17 cellular contexts compared by ENCODE assay signal in genomic region chr2:43267393-43267792, GRCh38. TPM values are rescaled to one million over a fixed set of nuclear protein-coding genes. Genes with fewer than 3 reads are reported as not detected.
DNase-seq lines count a peak whose midpoint lies in the region; ATAC-seq and TF ChIP-seq lines count a peak whose summit lies in the region.
"Had no signal": no experiment of that assay in that cellular context is flagged by ENCODE, and none has a peak within 500 bp of the region (broad histone marks: within the 10 kb centered on the region; RNA-seq: fewer than 3 reads in every experiment).

No MANE protein-coding gene starts in this region.

- in situ Hi-C loops in gastrocnemius medialis (cut with MboI; ENCODE audit: low sequenced_read_pairs in 4 of 4): no loop called here

- TF ChIP-seq CTCF in esophagus muscularis mucosa (IDR thresholded peaks at IDR 0.05) (no peak), gastrocnemius medialis (IDR thresholded peaks at IDR 0.05 in 4 of 5, conservative IDR thresholded peaks at IDR 0.05 in 1 of 5) (no peak), vagina (IDR thresholded peaks at IDR 0.05) (no peak)

- peaks cover 54 to 74% (median 71%) of the 10 kb centered on the region in 4 donors for H3K4me1 ChIP-seq in esophagus muscularis mucosa
- H3K4me1 ChIP-seq in gastrocnemius medialis: peaks cover 11 to 55% of the 10 kb centered on the region in 2 donors
- H3K4me1 ChIP-seq in vagina: peaks cover 41% of the 10 kb centered on the region

- H3K36me3 ChIP-seq in esophagus muscularis mucosa (no peaks in the 10 kb centered on the region), gastrocnemius medialis (no peaks in the 10 kb centered on the region), vagina (no peaks in the 10 kb centered on the region)

- no peak overlapping the region for H3K4me3 ChIP-seq in esophagus muscularis mucosa
- H3K4me3 ChIP-seq in gastrocnemius medialis: no peak overlapping the region
- H3K4me3 ChIP-seq in vagina: no peak overlapping the region
- H3K4me3 ChIP-seq: BLaER1 treated with 17β-estradiol and CSF1 and Interleukin-3, amounts not matched to agents 10 nM and 100 nM had no signal

- H3K27me3 ChIP-seq in esophagus muscularis mucosa: no peaks in the 10 kb centered on the region
- H3K27me3 ChIP-seq in gastrocnemius medialis: no peaks in the 10 kb centered on the region
- H3K27me3 ChIP-seq in vagina: no peaks in the 10 kb centered on the region
- H3K27me3 ChIP-seq: BLaER1 treated with 17β-estradiol and CSF1 and Interleukin-3, amounts not matched to agents 10 nM and 100 nM had no signal

- H3K27ac ChIP-seq in esophagus muscularis mucosa (replicated peaks in 1 of 4) (peak overlapping the region; percentile 79 to 85 (median 82)), gastrocnemius medialis (peak overlapping the region; percentile 72 to 88 (median 77)), vagina (peak overlapping the region; percentile 88)

- ATAC-seq in left cardiac atrium (no peak), Right ventricle myocardium inferior (no peak), gastrocnemius medialis (no peak), HG03045 (IDR thresholded peaks at IDR 0.05; ENCODE audit: unreplicated experiment) (no peak)
- ATAC-seq: activated CD4-positive, alpha-beta T cell treated with anti-CD3 and anti-CD28 coated beads for 36 hours; activated T-cell treated with anti-CD3 and anti-CD28 coated beads, Interleukin-2, amount 50 U/mL, for 72 hours; effector memory CD8-positive, alpha-beta T cell had no signal

- DNase-seq in left cardiac atrium (peak; percentile 58), Right ventricle myocardium inferior (ENCODE audit: missing footprints) (no peak), esophagus muscularis mucosa (ENCODE audit: extremely low spot score) (no peak), gastrocnemius medialis (no peak), vagina (ENCODE audit: extremely low spot score in 2 of 2) (no peak), EL (no peak), T1000 (lab: John Stamatoyannopoulos, UW) (no peak)
- DNase-seq: activated CD4-positive, alpha-beta T cell treated with anti-CD3 and anti-CD28 coated beads for 36 hours; activated T-cell treated with anti-CD3 and anti-CD28 coated beads, Interleukin-2, amount 50 U/mL, for 72 hours; effector memory CD8-positive, alpha-beta T cell; GOT3; kidney glomerular epithelial cell; NCI-H1105; NCI-H2029 treated with DMSO at 0.1 percent for 48 hours; nephron progenitor cell had no signal

- no peaks in the 10 kb centered on the region for H3K9me3 ChIP-seq in esophagus muscularis mucosa
- no peaks in the 10 kb centered on the region for H3K9me3 ChIP-seq in gastrocnemius medialis
- H3K9me3 ChIP-seq in vagina: no peaks in the 10 kb centered on the region
- H3K9me3 ChIP-seq: BLaER1 treated with 17β-estradiol and CSF1 and Interleukin-3, amounts not matched to agents 10 nM and 100 nM had no signal

- intact Hi-C loops in left cardiac atrium (cut with DNase I) (loop anchor here in 1 of 2 donors (5.0 kb wide), 1 partner anchor 65 kb away; no protein-coding TSS in a partner anchor), Right ventricle myocardium inferior (cut with DNase I) (loop anchor here (5.0 kb wide), 1 partner anchor 215 kb away; no protein-coding TSS in a partner anchor), esophagus muscularis mucosa (cut with DNase I) (no loop called here), gastrocnemius medialis (cut with DNase I; ENCODE audit: low total_unique reads) (loop anchor here (5.0 kb wide), 2 partner anchors 35 to 125 kb away; no protein-coding TSS in a partner anchor), vagina (cut with DNase I) (no loop called here)

- no peak for TF ChIP-seq EP300 in esophagus muscularis mucosa (IDR thresholded peaks at IDR 0.05)

- 92% methylated on average over 7 of the region's 7 CpGs for WGBS in esophagus muscularis mucosa

- TF ChIP-seq POLR2A in esophagus muscularis mucosa (IDR thresholded peaks at IDR 0.05; ENCODE audit: low read depth) (no peak), gastrocnemius medialis (IDR thresholded peaks at IDR 0.05) (no peak), vagina (IDR thresholded peaks at IDR 0.05) (no peak)

RNA-seq across cellular contexts. Expression of gene ZFP36L2, which starts 41.0 kb away (rescaled TPM):
- total RNA-seq in left cardiac atrium (10 to 100 TPM; 64.0 to 82.1 TPM), Right ventricle myocardium inferior (51.1 TPM), esophagus muscularis mucosa (100 to 1,000 TPM in 1 of 4 donors, 10 to 100 TPM in 3; 81.7 to 117 (median 85.7) TPM), gastrocnemius medialis (10 to 100 TPM; 15.5 to 58.6 (median 44.8) TPM), vagina (206 TPM)

Comparison
In these comparisons a context has a peak if more than half of its experiments do, and no peak if none do; other contexts are left out.
1. intact Hi-C loops: an anchor here in Right ventricle myocardium inferior (5.0 kb wide) and gastrocnemius medialis (5.0 kb wide); none called in esophagus muscularis mucosa and vagina.